In genomic region chr6:11218477-11218826, GRCh38 we compare ENCODE assay signal across 2 cellular contexts.
TF ChIP-seq lines count a peak whose summit lies in the region.

No MANE protein-coding gene starts in this region.

TF ChIP-seq in SK-N-SH, 30 proteins besides CTCF, POLR2A, EP300 and RAD21 (continued from another document):
- no peak for TF ChIP-seq JUND (IDR thresholded peaks at IDR 0.05)
- TF ChIP-seq, protein P1, sequence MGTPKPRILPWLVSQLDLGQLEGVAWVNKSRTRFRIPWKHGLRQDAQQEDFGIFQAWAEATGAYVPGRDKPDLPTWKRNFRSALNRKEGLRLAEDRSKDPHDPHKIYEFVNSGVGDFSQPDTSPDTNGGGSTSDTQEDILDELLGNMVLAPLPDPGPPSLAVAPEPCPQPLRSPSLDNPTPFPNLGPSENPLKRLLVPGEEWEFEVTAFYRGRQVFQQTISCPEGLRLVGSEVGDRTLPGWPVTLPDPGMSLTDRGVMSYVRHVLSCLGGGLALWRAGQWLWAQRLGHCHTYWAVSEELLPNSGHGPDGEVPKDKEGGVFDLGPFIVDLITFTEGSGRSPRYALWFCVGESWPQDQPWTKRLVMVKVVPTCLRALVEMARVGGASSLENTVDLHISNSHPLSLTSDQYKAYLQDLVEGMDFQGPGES (IDR thresholded peaks at IDR 0.05; ENCODE audit: low read depth, low read length): no peak
- TF ChIP-seq SMC3 (IDR thresholded peaks at IDR 0.05; ENCODE audit: low read depth, low read length): no peak
- no peak for TF ChIP-seq FOXJ3 (CRISPR knock-in tag; IDR thresholded peaks at IDR 0.05)
- TF ChIP-seq TEAD4 (IDR thresholded peaks at IDR 0.05; ENCODE audit: borderline replicate concordance, insufficient read depth): no peak
- no peak for TF ChIP-seq NRF1 (IDR thresholded peaks at IDR 0.05; ENCODE audit: low read depth, low read length)
- TF ChIP-seq NFIC (IDR thresholded peaks at IDR 0.05; ENCODE audit: borderline replicate concordance): no peak
- TF ChIP-seq CHD2 (IDR thresholded peaks at IDR 0.05; ENCODE audit: low read length, partially characterized antibody): no peak
- TF ChIP-seq MXI1 (IDR thresholded peaks at IDR 0.05; ENCODE audit: low read depth, low read length): no peak
- TF ChIP-seq GATA2 (CRISPR knock-in tag; IDR thresholded peaks at IDR 0.05): no peak
- no peak for TF ChIP-seq RCOR1 (IDR thresholded peaks at IDR 0.05; ENCODE audit: low read length)
- TF ChIP-seq EZH2phosphoT487 (IDR thresholded peaks at IDR 0.05; ENCODE audit: borderline replicate concordance, low read depth): no peak
- TF ChIP-seq ZBTB33 (IDR thresholded peaks at IDR 0.05; ENCODE audit: borderline replicate concordance, low read depth): no peak
- no peak for TF ChIP-seq TAF1 (IDR thresholded peaks at IDR 0.05; ENCODE audit: borderline replicate concordance, low read depth, low read length)
- TF ChIP-seq RFX5 (IDR thresholded peaks at IDR 0.05; ENCODE audit: low read length): no peak
- TF ChIP-seq USF2 (IDR thresholded peaks at IDR 0.05; ENCODE audit: borderline replicate concordance, low read depth, low read length): no peak
TF ChIP-seq in SK-N-SH: peak in this region for 0.

TF ChIP-seq in SK-N-SH treated with all-trans-retinoic acid at 6 μM for 48 hours, 23 proteins besides CTCF, POLR2A, EP300 and RAD21 (continued from another document):
- TF ChIP-seq, protein P2, sequence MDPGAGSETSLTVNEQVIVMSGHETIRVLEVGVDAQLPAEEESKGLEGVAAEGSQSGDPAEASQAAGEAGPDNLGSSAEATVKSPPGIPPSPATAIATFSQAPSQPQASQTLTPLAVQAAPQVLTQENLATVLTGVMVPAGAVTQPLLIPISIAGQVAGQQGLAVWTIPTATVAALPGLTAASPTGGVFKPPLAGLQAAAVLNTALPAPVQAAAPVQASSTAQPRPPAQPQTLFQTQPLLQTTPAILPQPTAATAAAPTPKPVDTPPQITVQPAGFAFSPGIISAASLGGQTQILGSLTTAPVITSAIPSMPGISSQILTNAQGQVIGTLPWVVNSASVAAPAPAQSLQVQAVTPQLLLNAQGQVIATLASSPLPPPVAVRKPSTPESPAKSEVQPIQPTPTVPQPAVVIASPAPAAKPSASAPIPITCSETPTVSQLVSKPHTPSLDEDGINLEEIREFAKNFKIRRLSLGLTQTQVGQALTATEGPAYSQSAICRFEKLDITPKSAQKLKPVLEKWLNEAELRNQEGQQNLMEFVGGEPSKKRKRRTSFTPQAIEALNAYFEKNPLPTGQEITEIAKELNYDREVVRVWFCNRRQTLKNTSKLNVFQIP (CRISPR knock-in tag; IDR thresholded peaks at IDR 0.05; ENCODE audit: borderline replicate concordance, low read depth): no peak
- TF ChIP-seq TSHZ2 (CRISPR knock-in tag; IDR thresholded peaks at IDR 0.05): no peak
- no peak for TF ChIP-seq ZFP30 (CRISPR knock-in tag; IDR thresholded peaks at IDR 0.05)
- no peak for TF ChIP-seq SNAI2 (CRISPR knock-in tag; IDR thresholded peaks at IDR 0.05)
- no peak for TF ChIP-seq PPARA (CRISPR knock-in tag; IDR thresholded peaks at IDR 0.05; ENCODE audit: borderline replicate concordance)
- TF ChIP-seq ZNF8 (CRISPR knock-in tag; IDR thresholded peaks at IDR 0.05): no peak
- TF ChIP-seq CSRNP3 (CRISPR knock-in tag; IDR thresholded peaks at IDR 0.05): no peak
- no peak for TF ChIP-seq CSDC2 (CRISPR knock-in tag; IDR thresholded peaks at IDR 0.05)
TF ChIP-seq in SK-N-SH treated with all-trans-retinoic acid at 6 μM for 48 hours: peak in this region for 0.
